ENCODE assay signal across 12 cellular contexts in the genomic region with DNA sequence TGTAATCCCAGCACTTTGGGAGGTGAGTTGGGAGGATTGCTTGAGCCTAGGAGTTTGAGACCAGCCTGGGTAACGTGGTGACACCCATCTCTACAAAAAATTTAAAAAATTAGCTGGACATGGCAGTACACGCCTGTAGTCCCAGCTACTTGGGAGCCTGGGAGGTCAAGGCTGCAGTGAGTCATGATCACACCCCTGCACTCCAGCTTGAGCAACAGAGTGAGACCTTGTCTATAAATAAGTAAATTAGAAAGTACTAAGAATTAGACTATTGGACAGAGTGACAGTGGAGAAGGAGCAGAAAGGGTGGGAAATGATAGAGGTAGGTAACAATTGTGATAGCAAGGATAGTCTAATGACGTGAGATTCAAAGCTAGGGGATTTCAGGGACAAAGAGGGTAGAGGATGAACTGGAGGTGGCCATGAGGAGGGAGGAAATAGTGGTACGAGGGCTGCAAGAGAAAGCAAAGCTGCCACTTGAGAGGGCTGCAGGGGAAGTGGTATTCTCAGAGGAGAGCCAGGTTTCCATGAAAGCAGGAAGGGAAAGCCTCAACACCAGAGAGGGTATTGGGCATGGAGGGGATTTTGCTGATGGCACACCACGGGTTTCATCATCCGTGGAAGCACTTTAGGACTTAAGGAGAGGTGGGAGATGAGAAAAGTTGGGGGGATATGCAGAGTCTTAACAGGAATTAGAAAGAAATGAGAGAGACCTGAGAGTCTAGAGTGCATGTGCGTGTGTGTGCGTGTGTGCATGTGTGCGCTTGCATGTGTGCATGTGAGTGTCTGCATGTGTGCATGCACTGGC.
A peak's percentile ranks its signal among the peaks of the same experiment; 100 is the strongest.
DNase-seq lines count a peak whose midpoint lies in the region; ATAC-seq, FAIRE-seq and TF ChIP-seq lines count a peak whose summit lies in the region.
"Had no signal": no experiment of that assay in that cellular context is flagged by ENCODE, and none has a peak within 500 bp of the region (broad histone marks: within the 10 kb centered on the region; RNA-seq: fewer than 3 reads in every experiment).

No MANE protein-coding gene starts in this region.

- no peak for FAIRE-seq in RCC 7860 (lab: Jason Lieb, UNC)

- TF ChIP-seq CTCF in RWPE1 (conservative IDR thresholded peaks at IDR 0.05; ENCODE audit: low read depth): no peak
- no peak for TF ChIP-seq CTCF in osteocyte (IDR thresholded peaks at IDR 0.05)

- no peak overlapping the region for H3K4me3 Mint-ChIP-seq in osteocyte (ENCODE audit: unreplicated experiment)

- peak overlapping the region; percentile 25 for H3K27ac ChIP-seq in RWPE1
- H3K27ac ChIP-seq: KMS-11, sigmoid colon, SK-N-MC, thoracic aorta had no signal

- no peak for DNase-seq in RWPE1 (ENCODE audit: low spot score)
- DNase-seq in myocyte (ENCODE audit: low read depth): peak; percentile 9
- no peak for DNase-seq in osteocyte (ENCODE audit: extremely low spot score, unreplicated experiment)
- no peak for DNase-seq in retina
- DNase-seq in RCC 7860 (ENCODE audit: low spot score): no peak
- DNase-seq: hippocampal formation, sigmoid colon had no signal

- peaks cover 3% of the 10 kb centered on the region for H3K4me1 Mint-ChIP-seq in osteocyte (ENCODE audit: unreplicated experiment)

- no peaks in the 10 kb centered on the region for H3K27me3 Mint-ChIP-seq in osteocyte (ENCODE audit: unreplicated experiment)

- peak; percentile 76 for ATAC-seq in GM18511 (IDR thresholded peaks at IDR 0.05; ENCODE audit: unreplicated experiment)
- peak; percentile 62 for ATAC-seq in GM21717 (IDR thresholded peaks at IDR 0.05; ENCODE audit: unreplicated experiment)

- H3K27ac Mint-ChIP-seq in osteocyte (ENCODE audit: unreplicated experiment): no peak overlapping the region

- CTCF ChIA-PET in RWPE1 (lab: Yijun Ruan, JAX): no interaction called here

- no peaks in the 10 kb centered on the region for H3K36me3 Mint-ChIP-seq in osteocyte (ENCODE audit: unreplicated experiment)

- POLR2A ChIA-PET in RWPE1 (lab: Yijun Ruan, JAX; ENCODE audit: low non-redundant PET): no interaction called here

- H3K9me3 Mint-ChIP-seq in osteocyte (ENCODE audit: unreplicated experiment): no peaks in the 10 kb centered on the region
